ENCODE assay signal across 16 cellular contexts in genomic region chr2:167752734-167753133, GRCh38.
"Had no signal": no experiment of that assay in that cellular context is flagged by ENCODE, and none has a peak within 500 bp of the region (broad histone marks: within the 10 kb centered on the region; RNA-seq: fewer than 3 reads in every experiment).

No MANE protein-coding gene starts in this region.

- H3K27me3 ChIP-seq: esophagus squamous epithelium, neutrophil, sigmoid colon, transverse colon had no signal

- H3K27me3 Mint-ChIP-seq: dendritic cell treated with granulocyte-macrophage colony-stimulating factor and Interleukin-4, amounts not matched to agents 40 ng/mL and 50 ng/mL, for 4 days; stimulated activated naive B cell treated with anti-CD40 and anti-IgM and Interleukin-4, amounts not matched to agents 10 μg/mL and 1 μg/mL and 100 μg/mL, for 72 hours; stimulated activated naive CD8-positive, alpha-beta T cell treated with anti-CD3 and anti-CD28 coated beads, Interleukin-15, amount 100 ng/mL, for 72 hours had no signal

- H3K4me3 Mint-ChIP-seq: dendritic cell treated with granulocyte-macrophage colony-stimulating factor and Interleukin-4, amounts not matched to agents 40 ng/mL and 50 ng/mL, for 4 days; naive thymus-derived CD4-positive, alpha-beta T cell; stimulated activated naive B cell treated with anti-CD40 and anti-IgM and Interleukin-4, amounts not matched to agents 10 μg/mL and 1 μg/mL and 100 μg/mL, for 72 hours; stimulated activated naive CD8-positive, alpha-beta T cell treated with anti-CD3 and anti-CD28 coated beads, Interleukin-15, amount 100 ng/mL, for 72 hours had no signal

- DNase-seq: esophagus squamous epithelium; foreskin fibroblast; heart left ventricle; hippocampal formation; kidney glomerular epithelial cell; naive thymus-derived CD4-positive, alpha-beta T cell; sigmoid colon; stimulated activated CD4-positive, alpha-beta T cell treated with anti-CD3 and anti-CD28 coated beads, Interleukin-2, amount 100 ng/mL, for 24 hours; stimulated activated CD4-positive, alpha-beta T cell treated with anti-CD3 and anti-CD28 coated beads, Interleukin-4, amount 100 ng/mL, for 4 hours; stimulated activated naive B cell treated with anti-CD40 and anti-IgM and Interleukin-4, amounts not matched to agents 10 μg/mL and 1 μg/mL and 100 μg/mL, for 72 hours; stimulated activated naive CD8-positive, alpha-beta T cell treated with anti-CD3 and anti-CD28 coated beads, Interleukin-15, amount 100 ng/mL, for 72 hours; transverse colon had no signal

- H3K4me1 ChIP-seq: esophagus squamous epithelium, heart left ventricle had no signal

- H3K36me3 ChIP-seq: esophagus squamous epithelium, heart left ventricle, neutrophil, sigmoid colon, thoracic aorta, transverse colon had no signal

- H3K9me3 Mint-ChIP-seq: dendritic cell treated with granulocyte-macrophage colony-stimulating factor and Interleukin-4, amounts not matched to agents 40 ng/mL and 50 ng/mL, for 4 days; naive thymus-derived CD4-positive, alpha-beta T cell; stimulated activated naive B cell treated with anti-CD40 and anti-IgM and Interleukin-4, amounts not matched to agents 10 μg/mL and 1 μg/mL and 100 μg/mL, for 72 hours; stimulated activated naive CD8-positive, alpha-beta T cell treated with anti-CD3 and anti-CD28 coated beads, Interleukin-15, amount 100 ng/mL, for 72 hours had no signal

- H3K27ac Mint-ChIP-seq: dendritic cell treated with granulocyte-macrophage colony-stimulating factor and Interleukin-4, amounts not matched to agents 40 ng/mL and 50 ng/mL, for 4 days; naive thymus-derived CD4-positive, alpha-beta T cell; stimulated activated naive B cell treated with anti-CD40 and anti-IgM and Interleukin-4, amounts not matched to agents 10 μg/mL and 1 μg/mL and 100 μg/mL, for 72 hours; stimulated activated naive CD8-positive, alpha-beta T cell treated with anti-CD3 and anti-CD28 coated beads, Interleukin-15, amount 100 ng/mL, for 72 hours had no signal

- H3K36me3 Mint-ChIP-seq: naive thymus-derived CD4-positive, alpha-beta T cell; stimulated activated naive B cell treated with anti-CD40 and anti-IgM and Interleukin-4, amounts not matched to agents 10 μg/mL and 1 μg/mL and 100 μg/mL, for 72 hours had no signal

- H3K4me1 Mint-ChIP-seq: naive thymus-derived CD4-positive, alpha-beta T cell; stimulated activated naive B cell treated with anti-CD40 and anti-IgM and Interleukin-4, amounts not matched to agents 10 μg/mL and 1 μg/mL and 100 μg/mL, for 72 hours; stimulated activated naive CD8-positive, alpha-beta T cell treated with anti-CD3 and anti-CD28 coated beads, Interleukin-15, amount 100 ng/mL, for 72 hours had no signal

- ATAC-seq: heart left ventricle; naive thymus-derived CD4-positive, alpha-beta T cell; stimulated activated naive B cell treated with anti-CD40 and anti-IgM and Interleukin-4, amounts not matched to agents 10 μg/mL and 1 μg/mL and 100 μg/mL, for 72 hours; stimulated activated naive CD8-positive, alpha-beta T cell treated with anti-CD3 and anti-CD28 coated beads, Interleukin-15, amount 100 ng/mL, for 72 hours had no signal

- H3K27ac ChIP-seq: esophagus squamous epithelium, heart left ventricle, neutrophil, sigmoid colon, skin epidermis, thoracic aorta, transverse colon had no signal

- H3K4me3 ChIP-seq: esophagus squamous epithelium, heart left ventricle, sigmoid colon, skin epidermis, thoracic aorta, transverse colon had no signal

- H3K9me3 ChIP-seq: esophagus squamous epithelium, heart left ventricle, neutrophil, sigmoid colon, thoracic aorta, transverse colon had no signal
